Comparison of ENCODE assay signal across 12 cellular contexts in the genomic region with DNA sequence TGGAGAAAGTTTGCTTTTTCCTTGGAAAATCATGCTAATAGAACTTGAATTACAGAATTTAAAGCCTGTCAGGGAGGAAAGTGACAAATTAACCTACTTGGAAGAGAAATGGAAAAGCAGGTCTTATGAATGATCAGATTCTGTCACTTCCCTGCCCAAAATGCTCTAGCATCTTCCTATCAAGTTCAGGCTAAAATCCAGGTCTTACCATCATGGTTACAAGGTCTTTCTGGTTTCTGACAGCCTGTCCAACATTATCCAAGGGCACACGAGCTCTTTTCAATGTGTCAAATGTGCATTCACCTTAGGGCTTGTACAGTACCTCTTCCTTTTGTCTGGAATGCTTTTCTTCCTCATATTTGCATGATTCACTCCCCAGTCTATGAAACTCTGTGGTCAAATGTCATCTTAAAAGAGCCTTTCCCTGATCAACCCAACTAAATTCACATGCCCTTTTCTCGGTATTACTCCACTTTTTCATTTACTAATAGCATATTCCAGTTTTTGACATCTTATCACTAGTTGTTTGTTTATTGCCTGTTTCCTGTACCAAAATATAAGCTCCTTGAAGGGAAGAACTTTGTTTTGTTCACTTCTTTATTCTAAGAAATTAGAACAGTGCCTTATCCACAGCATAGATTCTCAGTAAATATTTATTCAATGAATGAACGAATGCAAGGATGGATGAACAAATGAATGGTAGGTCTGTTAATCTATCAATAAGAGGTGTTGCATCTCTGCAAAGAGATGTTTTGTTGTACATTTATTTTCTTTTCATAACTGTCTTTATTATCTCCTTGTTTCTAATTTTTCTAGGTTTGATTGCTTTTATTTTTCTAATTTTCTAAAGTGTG.
DNase-seq lines count a peak whose midpoint lies in the region; ATAC-seq and TF ChIP-seq lines count a peak whose summit lies in the region.
"Had no signal": no experiment of that assay in that cellular context is flagged by ENCODE, and none has a peak within 500 bp of the region (broad histone marks: within the 10 kb centered on the region; RNA-seq: fewer than 3 reads in every experiment).

No MANE protein-coding gene starts in this region.

- H3K36me3 Mint-ChIP-seq in activated CD8-positive, alpha-beta T cell treated with anti-CD3 and anti-CD28 coated beads for 36 hours (ENCODE audit: low read depth) = no peaks in the 10 kb centered on the region
- H3K36me3 Mint-ChIP-seq in natural killer cell = no peaks in the 10 kb centered on the region

- TF ChIP-seq CTCF in activated CD8-positive, alpha-beta T cell treated with anti-CD3 and anti-CD28 coated beads for 36 hours (IDR thresholded peaks at IDR 0.05) = no peak
- no peak for TF ChIP-seq CTCF in natural killer cell (IDR thresholded peaks at IDR 0.05)

- POLR2A ChIA-PET in activated CD8-positive, alpha-beta T cell treated with anti-CD3 and anti-CD28 coated beads for 36 hours (lab: Charles Lee) = interaction anchor here (0.7 to 1.1 kb wide), 3 partner anchors 13 to 88 kb away, joined by 3 read pairs; no protein-coding TSS in a partner anchor

- intact Hi-C loops in activated CD8-positive, alpha-beta T cell treated with anti-CD3 and anti-CD28 coated beads for 36 hours (cut with micrococcal nuclease) = loop anchor here (5.0 kb wide), 1 partner anchor 224 kb away; no protein-coding TSS in a partner anchor
- intact Hi-C loops in natural killer cell (cut with micrococcal nuclease) = no loop called here

- CTCF ChIA-PET in activated CD8-positive, alpha-beta T cell treated with anti-CD3 and anti-CD28 coated beads for 36 hours (lab: Charles Lee) = interaction anchor here (1.0 to 4.2 kb wide), 3 partner anchors 9 to 15 kb away, joined by 3 to 16 read pairs (median 3); no protein-coding TSS in a partner anchor

- H3K27me3 Mint-ChIP-seq in activated CD8-positive, alpha-beta T cell treated with anti-CD3 and anti-CD28 coated beads for 36 hours = no peaks in the 10 kb centered on the region
- H3K27me3 Mint-ChIP-seq in natural killer cell (ENCODE audit: low read depth in 2 of 2) = no peaks in the 10 kb centered on the region
- H3K27me3 Mint-ChIP-seq: central memory CD8-positive, alpha-beta T cell had no signal

- DNase-seq in ELR (ENCODE audit: low read depth) (peak; percentile 82), HPDE6-E6E7 (ENCODE audit: extremely low spot score) (peak; percentile 87), natural killer cell (no peak), nucleus accumbens (lab: John Stamatoyannopoulos, UW) (no peak)
- DNase-seq in activated CD8-positive, alpha-beta T cell treated with anti-CD3 and anti-CD28 coated beads for 36 hours = no peak
- no peak for DNase-seq in stimulated activated CD4-positive, alpha-beta T cell treated with anti-CD3 and anti-CD28 coated beads, Interleukin-15, amount 100 ng/mL, for 24 hours
- DNase-seq: activated effector memory CD4-positive, alpha-beta T cell treated with Interleukin-2 at 50 U/mL for 16 hours; NCI-H2081 treated with DMSO at 0.1 percent for 48 hours had no signal

- H3K4me3 Mint-ChIP-seq in activated CD8-positive, alpha-beta T cell treated with anti-CD3 and anti-CD28 coated beads for 36 hours = no peak overlapping the region
- no peak overlapping the region for H3K4me3 Mint-ChIP-seq in natural killer cell
- H3K4me3 Mint-ChIP-seq: central memory CD8-positive, alpha-beta T cell; nephron had no signal

- ATAC-seq in activated CD8-positive, alpha-beta T cell treated with anti-CD3 and anti-CD28 coated beads for 36 hours = no peak
- ATAC-seq in natural killer cell (no peak), HG03342 (IDR thresholded peaks at IDR 0.05; ENCODE audit: unreplicated experiment) (no peak)
- ATAC-seq: esophagus mucosa had no signal

- H3K4me1 Mint-ChIP-seq in activated CD8-positive, alpha-beta T cell treated with anti-CD3 and anti-CD28 coated beads for 36 hours (ENCODE audit: low read depth) = peaks cover 59% of the 10 kb centered on the region
- H3K4me1 Mint-ChIP-seq in natural killer cell = peaks cover 42 to 65% of the 10 kb centered on the region in 2 donors

- H3K27ac Mint-ChIP-seq in activated CD8-positive, alpha-beta T cell treated with anti-CD3 and anti-CD28 coated beads for 36 hours = peak overlapping the region; percentile 76
- peak overlapping the region; percentile 1 to 30 for H3K27ac Mint-ChIP-seq in natural killer cell
- H3K27ac Mint-ChIP-seq: nephron had no signal

- peaks cover 2% of the 10 kb centered on the region for H3K9me3 Mint-ChIP-seq in activated CD8-positive, alpha-beta T cell treated with anti-CD3 and anti-CD28 coated beads for 36 hours
- no peaks in the 10 kb centered on the region for H3K9me3 Mint-ChIP-seq in natural killer cell
- H3K9me3 Mint-ChIP-seq: central memory CD8-positive, alpha-beta T cell; nephron had no signal

Comparison
In these comparisons a context has a peak if more than half of its experiments do, and no peak if none do; other contexts are left out.
1. DNase-seq: peak in ELR (single experiment) and HPDE6-E6E7 (single experiment); none in activated CD8-positive, alpha-beta T cell treated with anti-CD3 and anti-CD28 coated beads for 36 hours (single experiment), natural killer cell (single experiment), nucleus accumbens (0 of 56) and stimulated activated CD4-positive, alpha-beta T cell treated with anti-CD3 and anti-CD28 coated beads, Interleukin-15, amount 100 ng/mL, for 24 hours (single experiment).